18 cellular contexts compared by ENCODE assay signal in the genomic region with DNA sequence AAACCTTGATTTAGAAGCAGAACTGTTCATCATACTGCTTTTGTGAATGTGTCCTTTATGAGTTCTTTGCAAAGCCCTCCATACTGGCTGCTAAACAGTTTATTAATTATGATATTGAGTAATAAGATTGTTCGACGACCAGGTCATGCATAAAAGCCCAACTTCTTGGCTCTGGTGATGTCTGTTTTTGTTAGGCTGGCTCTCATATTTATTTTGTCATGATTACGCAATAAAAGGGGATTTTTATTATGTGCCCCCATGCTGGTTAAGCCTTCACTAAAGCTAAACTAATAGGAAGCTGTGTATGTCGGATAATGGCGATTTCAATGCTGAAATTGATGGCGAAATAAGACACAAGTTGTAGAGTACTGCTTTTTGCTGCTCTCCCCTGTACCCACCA.
DNase-seq lines count a peak whose midpoint lies in the region; ATAC-seq, FAIRE-seq and TF ChIP-seq lines count a peak whose summit lies in the region.
"Had no signal": no experiment of that assay in that cellular context is flagged by ENCODE, and none has a peak within 500 bp of the region (broad histone marks: within the 10 kb centered on the region; RNA-seq: fewer than 3 reads in every experiment).

No MANE protein-coding gene starts in this region.

- H3K23me2 ChIP-seq in H1 (ENCODE audit: low read depth, low read length), result no peaks in the 10 kb centered on the region

- H3K4me1 ChIP-seq in IMR-90 (ENCODE audit: control insufficient read depth, insufficient read depth, low read length) (no peaks in the 10 kb centered on the region; the same call in none of the 2 replicates), H1 (replicated peaks in 1 of 4; ENCODE audit: control insufficient read depth in 3 of 4, insufficient read depth in 4 of 4, low read length in 3 of 4) (no peaks in the 10 kb centered on the region), neural progenitor cell (no peaks in the 10 kb centered on the region)

- H3K27me3 ChIP-seq in IMR-90 (ENCODE audit: control insufficient read depth, insufficient read depth, low read length), result no peaks in the 10 kb centered on the region
- H3K27me3 ChIP-seq in H1 (replicated peaks in 1 of 4; ENCODE audit: control insufficient read depth in 3 of 4, extremely low read depth in 1 of 4, insufficient read depth in 3 of 4, low read length in 3 of 4), result no peaks in the 10 kb centered on the region
- no peaks in the 10 kb centered on the region for H3K27me3 ChIP-seq in neural progenitor cell

- H2BK20ac ChIP-seq in IMR-90 (ENCODE audit: low read depth, low read length) (no peak overlapping the region), H1 (ENCODE audit: low read length) (no peak overlapping the region)

- H3K36me3 ChIP-seq in IMR-90 (ENCODE audit: control insufficient read depth, insufficient read depth, low read length) (no peaks in the 10 kb centered on the region), H1 (ENCODE audit: control insufficient read depth in 2 of 4, insufficient read depth in 4 of 4, low read length in 3 of 4) (no peaks in the 10 kb centered on the region), neural progenitor cell (no peaks in the 10 kb centered on the region)

- no peak overlapping the region for H3K4me3 ChIP-seq in IMR-90 (ENCODE audit: insufficient read depth, low read depth, low read length)
- no peak overlapping the region for H3K4me3 ChIP-seq in H1 (ENCODE audit: extremely low read depth in 1 of 4, insufficient read depth in 2 of 4, low read depth in 3 of 4, low read length in 4 of 4)
- H3K4me3 ChIP-seq in neural progenitor cell, result no peak overlapping the region

- POLR2A ChIA-PET in IMR-90 (lab: Charles Lee; ENCODE audit: unreplicated experiment) (no interaction called here), H1 (lab: Charles Lee; ENCODE audit: partially characterized antibody) (no interaction called here)

- H4K91ac ChIP-seq in IMR-90 (ENCODE audit: insufficient read depth, low read depth, low read length) (no peak overlapping the region), H1 (replicated peaks; ENCODE audit: insufficient read length, low read length) (no peak overlapping the region)

- H3K27me3 Mint-ChIP-seq in nephron (ENCODE audit: low read depth), result no peaks in the 10 kb centered on the region
- H3K27me3 Mint-ChIP-seq in neural progenitor cell (ENCODE audit: insufficient read depth, low read depth), result no peaks in the 10 kb centered on the region
- H3K27me3 Mint-ChIP-seq in natural killer cell (ENCODE audit: low read depth in 2 of 2), result peaks cover 0 to 7% of the 10 kb centered on the region in 2 donors
- peaks cover 7 to 36% of the 10 kb centered on the region in 2 donors for H3K27me3 Mint-ChIP-seq in effector memory CD8-positive, alpha-beta T cell

- TF ChIP-seq POLR2A in H54 (IDR thresholded peaks at IDR 0.05; ENCODE audit: low read depth, low read length), result no peak
- TF ChIP-seq POLR2A in IMR-90 (IDR thresholded peaks at IDR 0.05; ENCODE audit: low read depth, low read length), result no peak
- TF ChIP-seq POLR2A in H1 (IDR thresholded peaks at IDR 0.05; ENCODE audit: control extremely low read depth in 1 of 2, low read depth in 2 of 2, low read length in 2 of 2), result no peak

- no peaks in the 10 kb centered on the region for H3K9me1 ChIP-seq in IMR-90 (ENCODE audit: insufficient read depth, low read length)

- H2BK12ac ChIP-seq in H1 (ENCODE audit: low read depth, low read length), result no peak overlapping the region

- H3K36me3 Mint-ChIP-seq in nephron (ENCODE audit: low read depth) (peaks cover 2% of the 10 kb centered on the region), neural progenitor cell (no peaks in the 10 kb centered on the region), natural killer cell (no peaks in the 10 kb centered on the region)
- no peaks in the 10 kb centered on the region for H3K36me3 Mint-ChIP-seq in effector memory CD8-positive, alpha-beta T cell (ENCODE audit: insufficient read depth)
- H3K36me3 Mint-ChIP-seq: CD14-positive monocyte had no signal

- FAIRE-seq in H54 (lab: Jason Lieb, UNC) (peak; percentile 33), H1 (lab: Jason Lieb, UNC) (no peak), frontal cortex (lab: Jason Lieb, UNC) (no peak)

- no peaks in the 10 kb centered on the region for H3K79me2 ChIP-seq in H1 (ENCODE audit: control insufficient read depth in 1 of 2, insufficient read depth in 2 of 2, low read length in 2 of 2)
- H3K79me2 ChIP-seq in neural progenitor cell (ENCODE audit: low read depth), result no peaks in the 10 kb centered on the region

- H3K4me3 Mint-ChIP-seq in nephron (no peak overlapping the region), neural progenitor cell (no peak overlapping the region), natural killer cell (no peak overlapping the region)
- no peak overlapping the region for H3K4me3 Mint-ChIP-seq in effector memory CD8-positive, alpha-beta T cell
- H3K4me3 Mint-ChIP-seq: CD14-positive monocyte had no signal

- no CpG with 5 or more reads among the region's 6 CpGs for WGBS in IMR-90 (ENCODE audit: extremely low coverage in 2 of 2, insufficient read length in 1 of 2), 2 experiments
- 74% methylated on average over 6 of the region's 6 CpGs; no CpG with 5 or more reads in 1 of the 2 experiments for WGBS in H1 (ENCODE audit: extremely low coverage in 1 of 2, insufficient coverage in 1 of 2, insufficient read length in 1 of 2, insufficient replicate concordance in 2 of 2, low coverage in 1 of 2, low lambda C conversion rate in 2 of 2, missing lambda C conversion rate in 1 of 2), 2 experiments

- intact Hi-C loops in IMR-90 (cut with micrococcal nuclease) (loop anchor here (5.0 kb wide), 1 partner anchor 55 kb away; no protein-coding TSS in a partner anchor), natural killer cell (cut with micrococcal nuclease) (no loop called here)

- TF ChIP-seq CTCF in IMR-90 (conservative IDR thresholded peaks at IDR 0.05; ENCODE audit: low read depth, low read length) (no peak), H1 (IDR thresholded peaks at IDR 0.05; ENCODE audit: control extremely low read depth in 1 of 3, insufficient read depth in 1 of 3, low read depth in 1 of 3, low read length in 3 of 3) (no peak), nephron (IDR thresholded peaks at IDR 0.05; ENCODE audit: unreplicated experiment in 3 of 3) (no peak), neural progenitor cell (IDR thresholded peaks at IDR 0.05) (no peak), natural killer cell (IDR thresholded peaks at IDR 0.05) (no peak)

- H3K4me1 Mint-ChIP-seq in nephron, result peaks cover 12% of the 10 kb centered on the region
- peaks cover 23% of the 10 kb centered on the region for H3K4me1 Mint-ChIP-seq in neural progenitor cell
- no peaks in the 10 kb centered on the region for H3K4me1 Mint-ChIP-seq in natural killer cell
- H3K4me1 Mint-ChIP-seq in effector memory CD8-positive, alpha-beta T cell (ENCODE audit: low read depth in 2 of 2), result no peaks in the 10 kb centered on the region
- H3K4me1 Mint-ChIP-seq: CD14-positive monocyte had no signal

- H3K27ac ChIP-seq in IMR-90 (ENCODE audit: insufficient read depth, low read length) (no peak overlapping the region), H1 (ENCODE audit: low read depth, low read length) (no peak overlapping the region), neural progenitor cell (no peak overlapping the region)

- H3K18ac ChIP-seq in IMR-90 (ENCODE audit: low read depth, low read length) (no peak overlapping the region), H1 (ENCODE audit: extremely low read depth, low read length) (no peak overlapping the region)

- H4K8ac ChIP-seq in IMR-90 (ENCODE audit: low read depth in 2 of 2, low read length in 2 of 2) (no peak overlapping the region), H1 (ENCODE audit: extremely low read depth, insufficient read depth, low read length) (no peak overlapping the region)

- H2AFZ ChIP-seq in IMR-90 (replicated peaks; ENCODE audit: low read length, poor library complexity) (no peak overlapping the region), H1 (ENCODE audit: low read length) (no peak overlapping the region), neural progenitor cell (replicated peaks) (no peak overlapping the region)

- H3K4ac ChIP-seq in IMR-90 (ENCODE audit: low read depth, low read length) (no peak overlapping the region), H1 (replicated peaks; ENCODE audit: insufficient read length, low read depth, low read length) (no peak overlapping the region)

- DNase-seq in H54 (ENCODE audit: insufficient read length, low spot score), result no peak
- no peak for DNase-seq in IMR-90
- no peak for DNase-seq in H1 (ENCODE audit: low read depth in 1 of 2, low spot score in 2 of 2)
- DNase-seq in frontal cortex (ENCODE audit: low spot score in 2 of 2), result no peak
- DNase-seq in neural progenitor cell (ENCODE audit: low spot score), result no peak
- DNase-seq in natural killer cell, result no peak
- DNase-seq in effector memory CD8-positive, alpha-beta T cell, result no peak
- DNase-seq: DMS79, HCEC 1CT, KG1, MV-4-11, NCI-H1694 treated with DMSO at 0.1 percent for 48 hours, NCI-H510A, NCI-H748 treated with DMSO at 0.1 percent for 48 hours, OCI-M1, SIG-M5 had no signal

- BruUV-seq in IMR-90 (replicated peaks; lab: Mats Ljungman, UMichigan), result no TSS peak

- no peak overlapping the region for H3K23ac ChIP-seq in IMR-90 (ENCODE audit: low read depth, low read length)
- no peak overlapping the region for H3K23ac ChIP-seq in H1 (ENCODE audit: insufficient read length)

- H3K14ac ChIP-seq in IMR-90 (replicated peaks; ENCODE audit: low read depth, low read length), result no peak overlapping the region
- no peak overlapping the region for H3K14ac ChIP-seq in H1 (ENCODE audit: insufficient read length)

- no peak; the same call in 1 of the 2 replicates for ATAC-seq in IMR-90 (ENCODE audit: low read depth)
- no peak for ATAC-seq in natural killer cell
- ATAC-seq in effector memory CD8-positive, alpha-beta T cell (replicated peaks), result no peak

- H3K4me2 ChIP-seq in IMR-90 (ENCODE audit: low read depth, low read length), result no peak overlapping the region
- H3K4me2 ChIP-seq in H1 (ENCODE audit: insufficient read depth in 1 of 2, low read depth in 2 of 2, low read length in 2 of 2), result no peak overlapping the region
- no peak overlapping the region for H3K4me2 ChIP-seq in neural progenitor cell

- dilution Hi-C loops in IMR-90 (cut with HindIII; ENCODE audit: low sequenced_read_pairs, unreplicated experiment), result no loop called here

- H2BK120ac ChIP-seq in IMR-90 (ENCODE audit: low read depth, low read length), result no peak overlapping the region
- H2BK120ac ChIP-seq in H1 (replicated peaks; ENCODE audit: low read depth, low read length), result no peak overlapping the region

- H2AK5ac ChIP-seq in IMR-90 (ENCODE audit: low read depth, low read length), result no peak overlapping the region
- no peak overlapping the region for H2AK5ac ChIP-seq in H1 (ENCODE audit: low read depth, low read length)

- in situ Hi-C loops in IMR-90 (cut with MboI; ENCODE audit: low sequenced_read_pairs), result no loop called here

- H2BK15ac ChIP-seq in IMR-90 (ENCODE audit: low read depth, low read length) (no peak overlapping the region), H1 (ENCODE audit: low read length) (no peak overlapping the region)

- no peak overlapping the region for H3K9ac ChIP-seq in IMR-90 (ENCODE audit: low read depth, low read length)
- H3K9ac ChIP-seq in H1 (replicated peaks in 1 of 4; ENCODE audit: extremely low read depth in 1 of 4, low read depth in 3 of 4, low read length in 3 of 4), result no peak overlapping the region
- no peak overlapping the region for H3K9ac ChIP-seq in neural progenitor cell

- TF ChIP-seq RAD21 in IMR-90 (IDR thresholded peaks at IDR 0.05; ENCODE audit: low read length) (no peak), H1 (IDR thresholded peaks at IDR 0.05 in 1 of 2, conservative IDR thresholded peaks at IDR 0.05 in 1 of 2; ENCODE audit: low read depth in 2 of 2, low read length in 2 of 2) (no peak)

- H3K27ac Mint-ChIP-seq in nephron, result peak overlapping the region; percentile 7 to 60 (median 16)
- no peak overlapping the region for H3K27ac Mint-ChIP-seq in neural progenitor cell
- no peak overlapping the region for H3K27ac Mint-ChIP-seq in natural killer cell
- no peak overlapping the region for H3K27ac Mint-ChIP-seq in effector memory CD8-positive, alpha-beta T cell
- H3K27ac Mint-ChIP-seq: CD14-positive monocyte had no signal

- no peaks in the 10 kb centered on the region for H3K79me1 ChIP-seq in IMR-90 (ENCODE audit: low read depth in 1 of 2, low read length in 2 of 2)
- H3K79me1 ChIP-seq in H1 (ENCODE audit: low read depth, low read length), result no peaks in the 10 kb centered on the region

- CTCF ChIA-PET in IMR-90 (lab: Yijun Ruan, JAX) (no interaction called here), H1 (lab: Charles Lee; ENCODE audit: partially characterized antibody) (interaction anchor here (0.8 kb wide), 1 partner anchor 15 kb away, joined by 3 read pairs; no protein-coding TSS in a partner anchor)

- no peaks in the 10 kb centered on the region for H3F3A ChIP-seq in neural progenitor cell (ENCODE audit: low read depth)

- H3K9me3 Mint-ChIP-seq in nephron, result peaks cover 6% of the 10 kb centered on the region
- peaks cover 2% of the 10 kb centered on the region for H3K9me3 Mint-ChIP-seq in neural progenitor cell
- H3K9me3 Mint-ChIP-seq in natural killer cell, result no peaks in the 10 kb centered on the region
- H3K9me3 Mint-ChIP-seq in effector memory CD8-positive, alpha-beta T cell, result no peaks in the 10 kb centered on the region

- H4K20me1 ChIP-seq in IMR-90 (ENCODE audit: insufficient read depth, low read length) (no peaks in the 10 kb centered on the region), H1 (replicated peaks in 1 of 2; ENCODE audit: control insufficient read depth in 1 of 2, insufficient read depth in 2 of 2, low read length in 2 of 2) (no peaks in the 10 kb centered on the region), neural progenitor cell (ENCODE audit: low read depth) (no peaks in the 10 kb centered on the region)

- H2BK5ac ChIP-seq in IMR-90 (ENCODE audit: low read depth, low read length, poor library complexity, severe bottlenecking) (no peak overlapping the region), H1 (ENCODE audit: low read depth, low read length) (no peak overlapping the region)

- H4K5ac ChIP-seq in IMR-90 (ENCODE audit: low read depth, low read length), result no peak overlapping the region
- no peak overlapping the region for H4K5ac ChIP-seq in H1 (ENCODE audit: insufficient read length, low read depth, low read length)

- no peak for TF ChIP-seq EP300 in H1 (IDR thresholded peaks at IDR 0.05; ENCODE audit: borderline replicate concordance in 1 of 2, low read depth in 2 of 2, low read length in 2 of 2)

- H3K56ac ChIP-seq in IMR-90 (ENCODE audit: extremely low read depth, insufficient read depth, low read length) (no peak overlapping the region), H1 (replicated peaks; ENCODE audit: insufficient read length, low read depth, low read length) (no peak overlapping the region)

- no peaks in the 10 kb centered on the region for H3K9me3 ChIP-seq in IMR-90 (ENCODE audit: control insufficient read depth, insufficient read depth, low read length)
- no peaks in the 10 kb centered on the region for H3K9me3 ChIP-seq in H1 (ENCODE audit: insufficient read depth in 2 of 2, low read depth in 1 of 2, low read length in 1 of 2)
- no peaks in the 10 kb centered on the region for H3K9me3 ChIP-seq in neural progenitor cell (ENCODE audit: low read depth)

- H2AK9ac ChIP-seq in IMR-90 (replicated peaks; ENCODE audit: low read depth, low read length, poor library complexity), result no peak overlapping the region

Comparison
In these comparisons a context has a peak if more than half of its experiments do, and no peak if none do; other contexts are left out.
1. H3K27ac Mint-ChIP-seq: peak in nephron (3 of 3); none in neural progenitor cell (single experiment), natural killer cell (0 of 2) and effector memory CD8-positive, alpha-beta T cell (0 of 2).